In the genomic region with DNA sequence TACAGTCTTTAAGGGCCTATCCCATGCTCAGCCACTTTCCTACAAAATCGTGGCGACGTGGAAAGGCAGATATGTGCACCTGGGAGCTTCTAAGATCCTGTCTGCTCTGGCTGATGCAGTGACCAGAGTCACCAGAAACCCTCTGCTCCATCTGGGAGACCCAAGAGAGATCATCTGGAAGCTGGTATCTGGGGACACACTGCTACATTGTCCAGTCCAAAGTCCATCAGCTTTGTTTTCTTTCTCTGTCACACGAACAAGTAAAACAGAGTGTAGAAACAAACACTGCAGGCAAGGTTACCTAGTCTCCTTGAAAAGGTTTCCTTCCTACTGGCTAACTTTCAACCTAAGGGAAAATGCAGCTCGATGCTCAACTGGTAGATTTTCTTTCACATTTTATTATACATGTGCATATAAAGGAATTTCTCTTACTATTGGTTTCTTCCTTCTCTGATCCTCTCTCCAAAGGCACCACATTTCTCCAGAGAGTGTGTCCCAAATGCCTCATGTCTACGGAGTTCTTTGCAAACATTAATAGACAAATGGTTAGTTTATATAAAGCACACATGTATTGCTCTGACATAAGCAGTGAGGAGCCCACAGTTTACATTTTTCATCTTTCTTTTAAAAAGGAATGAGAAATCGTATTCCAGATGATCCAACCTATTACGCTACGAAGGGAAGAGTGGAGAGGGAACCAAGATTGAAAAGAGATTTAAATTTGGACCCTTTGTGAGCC, we compare ENCODE assay signal across 1 cellular context.
TF ChIP-seq lines count a peak whose summit lies in the region.

No MANE protein-coding gene starts in this region.

TF ChIP-seq in HepG2, 621 proteins besides CTCF, POLR2A, EP300 and RAD21 (continued from another document and continues in another):
- TF ChIP-seq MIER2 (CRISPR knock-in tag; IDR thresholded peaks at IDR 0.05): 0 out of 2 replicates have a peak, but pooled peaks have one; percentile 17
- no peak for TF ChIP-seq HMGA1 (CRISPR knock-in tag; conservative IDR thresholded peaks at IDR 0.05)
- no peak for TF ChIP-seq ZNF180 (CRISPR knock-in tag; IDR thresholded peaks at IDR 0.05; ENCODE audit: borderline replicate concordance, low read depth)
- TF ChIP-seq HDAC2 (CRISPR knock-in tag; IDR thresholded peaks at IDR 0.05): peak; percentile 62; the same call in 1 of the 2 replicates
- TF ChIP-seq ETV5 (CRISPR knock-in tag; IDR thresholded peaks at IDR 0.05; ENCODE audit: borderline replicate concordance): no peak
- no peak for TF ChIP-seq NFIC (IDR thresholded peaks at IDR 0.05; ENCODE audit: low read length)
- TF ChIP-seq, protein P1, sequence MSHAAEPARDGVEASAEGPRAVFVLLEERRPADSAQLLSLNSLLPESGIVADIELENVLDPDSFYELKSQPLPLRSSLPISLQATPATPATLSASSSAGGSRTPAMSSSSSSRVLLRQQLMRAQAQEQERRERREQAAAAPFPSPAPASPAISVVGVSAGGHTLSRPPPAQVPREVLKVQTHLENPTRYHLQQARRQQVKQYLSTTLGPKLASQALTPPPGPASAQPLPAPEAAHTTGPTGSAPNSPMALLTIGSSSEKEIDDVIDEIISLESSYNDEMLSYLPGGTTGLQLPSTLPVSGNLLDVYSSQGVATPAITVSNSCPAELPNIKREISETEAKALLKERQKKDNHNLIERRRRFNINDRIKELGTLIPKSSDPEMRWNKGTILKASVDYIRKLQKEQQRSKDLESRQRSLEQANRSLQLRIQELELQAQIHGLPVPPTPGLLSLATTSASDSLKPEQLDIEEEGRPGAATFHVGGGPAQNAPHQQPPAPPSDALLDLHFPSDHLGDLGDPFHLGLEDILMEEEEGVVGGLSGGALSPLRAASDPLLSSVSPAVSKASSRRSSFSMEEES (CRISPR knock-in tag; IDR thresholded peaks at IDR 0.05): no peak
- no peak for TF ChIP-seq AKAP8 (CRISPR knock-in tag; IDR thresholded peaks at IDR 0.05)
- 0 out of 2 replicates have a peak, but pooled peaks have one; percentile 68 for TF ChIP-seq MIER3 (CRISPR knock-in tag; IDR thresholded peaks at IDR 0.05; ENCODE audit: borderline replicate concordance)
- no peak for TF ChIP-seq SOX13 (IDR thresholded peaks at IDR 0.05)
- peak in 1 of 2 experiments; percentile 68; a peak in 2 of 4 replicates for TF ChIP-seq SOX13 (CRISPR knock-in tag; conservative IDR thresholded peaks at IDR 0.05 in 1 of 2, IDR thresholded peaks at IDR 0.05 in 1 of 2)
- TF ChIP-seq SMAD9 (CRISPR knock-in tag; IDR thresholded peaks at IDR 0.05): no peak
- TF ChIP-seq, protein P2, sequence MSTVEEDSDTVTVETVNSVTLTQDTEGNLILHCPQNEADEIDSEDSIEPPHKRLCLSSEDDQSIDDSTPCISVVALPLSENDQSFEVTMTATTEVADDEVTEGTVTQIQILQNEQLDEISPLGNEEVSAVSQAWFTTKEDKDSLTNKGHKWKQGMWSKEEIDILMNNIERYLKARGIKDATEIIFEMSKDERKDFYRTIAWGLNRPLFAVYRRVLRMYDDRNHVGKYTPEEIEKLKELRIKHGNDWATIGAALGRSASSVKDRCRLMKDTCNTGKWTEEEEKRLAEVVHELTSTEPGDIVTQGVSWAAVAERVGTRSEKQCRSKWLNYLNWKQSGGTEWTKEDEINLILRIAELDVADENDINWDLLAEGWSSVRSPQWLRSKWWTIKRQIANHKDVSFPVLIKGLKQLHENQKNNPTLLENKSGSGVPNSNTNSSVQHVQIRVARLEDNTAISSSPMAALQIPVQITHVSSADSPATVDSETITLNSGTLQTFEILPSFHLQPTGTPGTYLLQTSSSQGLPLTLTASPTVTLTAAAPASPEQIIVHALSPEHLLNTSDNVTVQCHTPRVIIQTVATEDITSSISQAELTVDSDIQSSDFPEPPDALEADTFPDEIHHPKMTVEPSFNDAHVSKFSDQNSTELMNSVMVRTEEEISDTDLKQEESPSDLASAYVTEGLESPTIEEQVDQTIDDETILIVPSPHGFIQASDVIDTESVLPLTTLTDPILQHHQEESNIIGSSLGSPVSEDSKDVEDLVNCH (CRISPR knock-in tag; IDR thresholded peaks at IDR 0.05): no peak
- peak; percentile 80 for TF ChIP-seq ARID5B (CRISPR knock-in tag; IDR thresholded peaks at IDR 0.05)
- TF ChIP-seq ZMYM4 (CRISPR knock-in tag; IDR thresholded peaks at IDR 0.05): peak; percentile 43; the same call in 1 of the 2 replicates
- no peak for TF ChIP-seq ATF5 (CRISPR knock-in tag; IDR thresholded peaks at IDR 0.05; ENCODE audit: low read depth)
- no peak for TF ChIP-seq ZNF264 (CRISPR knock-in tag; IDR thresholded peaks at IDR 0.05)
- TF ChIP-seq TEAD2 (CRISPR knock-in tag; IDR thresholded peaks at IDR 0.05): no peak
- TF ChIP-seq ZNF552 (CRISPR knock-in tag; IDR thresholded peaks at IDR 0.05; ENCODE audit: borderline replicate concordance): no peak
- no peak for TF ChIP-seq ZNF451 (CRISPR knock-in tag; IDR thresholded peaks at IDR 0.05)
- TF ChIP-seq HNF4G (IDR thresholded peaks at IDR 0.05; ENCODE audit: borderline replicate concordance, low read depth, low read length): peak; percentile 76
- 0 out of 2 replicates have a peak, but pooled peaks have one; percentile 24 for TF ChIP-seq HNF4G (CRISPR knock-in tag; IDR thresholded peaks at IDR 0.05; ENCODE audit: borderline replicate concordance, low read depth)
- TF ChIP-seq ZBTB38 (CRISPR knock-in tag; IDR thresholded peaks at IDR 0.05): no peak
- TF ChIP-seq GPN1 (CRISPR knock-in tag; IDR thresholded peaks at IDR 0.05; ENCODE audit: borderline replicate concordance): no peak
- no peak for TF ChIP-seq MEF2D (CRISPR knock-in tag; IDR thresholded peaks at IDR 0.05)
- TF ChIP-seq ZNF143 (CRISPR knock-in tag; IDR thresholded peaks at IDR 0.05): no peak
- no peak for TF ChIP-seq REL (CRISPR knock-in tag; conservative IDR thresholded peaks at IDR 0.05)
- TF ChIP-seq ZNF292 (CRISPR knock-in tag; IDR thresholded peaks at IDR 0.05; ENCODE audit: borderline replicate concordance, low read depth): no peak; the same call in 1 of the 2 replicates
- no peak for TF ChIP-seq ZNF18 (CRISPR knock-in tag; IDR thresholded peaks at IDR 0.05; ENCODE audit: insufficient replicate concordance)
- TF ChIP-seq, protein P3, sequence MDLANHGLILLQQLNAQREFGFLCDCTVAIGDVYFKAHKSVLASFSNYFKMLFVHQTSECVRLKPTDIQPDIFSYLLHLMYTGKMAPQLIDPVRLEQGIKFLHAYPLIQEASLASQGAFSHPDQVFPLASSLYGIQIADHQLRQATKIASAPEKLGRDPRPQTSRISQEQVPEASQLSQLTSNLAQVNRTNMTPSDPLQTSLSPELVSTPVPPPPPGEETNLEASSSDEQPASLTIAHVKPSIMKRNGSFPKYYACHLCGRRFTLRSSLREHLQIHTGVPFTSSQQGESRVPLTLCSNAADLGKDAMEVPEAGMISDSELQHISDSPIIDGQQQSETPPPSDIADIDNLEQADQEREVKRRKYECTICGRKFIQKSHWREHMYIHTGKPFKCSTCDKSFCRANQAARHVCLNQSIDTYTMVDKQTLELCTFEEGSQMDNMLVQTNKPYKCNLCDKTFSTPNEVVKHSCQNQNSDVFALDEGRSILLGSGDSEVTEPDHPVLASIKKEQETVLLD (CRISPR knock-in tag; IDR thresholded peaks at IDR 0.05; ENCODE audit: low read depth): no peak
- TF ChIP-seq FOXO1 (CRISPR knock-in tag; IDR thresholded peaks at IDR 0.05): peak; percentile 18; the same call in 1 of the 2 replicates
- TF ChIP-seq MLXIP (CRISPR knock-in tag; IDR thresholded peaks at IDR 0.05; ENCODE audit: borderline replicate concordance): no peak
- TF ChIP-seq NFE2L1 (CRISPR knock-in tag; IDR thresholded peaks at IDR 0.05; ENCODE audit: borderline replicate concordance): no peak
- TF ChIP-seq SOX6 (IDR thresholded peaks at IDR 0.05): no peak
- TF ChIP-seq SOX6 (CRISPR knock-in tag; IDR thresholded peaks at IDR 0.05): peak; percentile 45; the same call in 1 of the 2 replicates
- no peak for TF ChIP-seq MYNN (CRISPR knock-in tag; IDR thresholded peaks at IDR 0.05; ENCODE audit: low read depth)
- no peak for TF ChIP-seq ZFP36 (IDR thresholded peaks at IDR 0.05; ENCODE audit: borderline replicate concordance, low read depth, low read length, partially characterized antibody)
- no peak for TF ChIP-seq ZSCAN29 (CRISPR knock-in tag; conservative IDR thresholded peaks at IDR 0.05)
- no peak for TF ChIP-seq ATAD3A (CRISPR knock-in tag; IDR thresholded peaks at IDR 0.05)
- TF ChIP-seq FOSL2 (CRISPR knock-in tag; IDR thresholded peaks at IDR 0.05): 0 out of 2 replicates have a peak, but pooled peaks have one; percentile 22
- no peak for TF ChIP-seq ZNF382 (CRISPR knock-in tag; IDR thresholded peaks at IDR 0.05; ENCODE audit: borderline replicate concordance)
